In genomic region chr1:25432364-25432719, GRCh38 we compare ENCODE assay signal across 8 cellular contexts. TPM values are rescaled to one million over a fixed set of nuclear protein-coding genes. Genes with fewer than 3 reads are reported as not detected.
A peak's percentile ranks its signal among the peaks of the same experiment; 100 is the strongest.
DNase-seq lines count a peak whose midpoint lies in the region; ATAC-seq and TF ChIP-seq lines count a peak whose summit lies in the region.

No MANE protein-coding gene starts in this region.

- peaks cover 55% of the 10 kb centered on the region for H3K4me1 Mint-ChIP-seq in CD14-positive monocyte

- H3K27me3 ChIP-seq in MM.1S (replicated peaks; ENCODE audit: insufficient read depth, low read length) (no peaks in the 10 kb centered on the region), duodenal mucosa (ENCODE audit: control insufficient read depth in 1 of 2, insufficient read depth in 2 of 2, low read length in 2 of 2) (no peaks in the 10 kb centered on the region), neural cell (ENCODE audit: insufficient read depth, low read depth, low read length) (no peaks in the 10 kb centered on the region), foreskin keratinocyte (no peaks in the 10 kb centered on the region)

- peak overlapping the region; percentile 56 to 86 for H3K4me3 Mint-ChIP-seq in CD14-positive monocyte

- H3K9ac ChIP-seq in MM.1S (ENCODE audit: low read length) (no peak overlapping the region), duodenal mucosa (ENCODE audit: low read depth in 1 of 2, low read length in 2 of 2) (peak overlapping the region; percentile 27 to 71), neural cell (ENCODE audit: low read length) (peak overlapping the region; percentile 100)

- no peak overlapping the region for H3K4me3 ChIP-seq in MM.1S (ENCODE audit: low read length)
- peak overlapping the region; percentile 70 to 86 for H3K4me3 ChIP-seq in duodenal mucosa (ENCODE audit: low read depth in 1 of 2, low read length in 2 of 2)
- peak overlapping the region; percentile 94 for H3K4me3 ChIP-seq in neural cell (ENCODE audit: low read length)

- H3F3A ChIP-seq in MM.1S (ENCODE audit: insufficient read depth, low read length) (peaks cover 12% of the 10 kb centered on the region; the same call in 1 of the 2 replicates), neural cell (ENCODE audit: insufficient read depth, low read length, poor library complexity, severe bottlenecking) (no peaks in the 10 kb centered on the region)

- intact Hi-C loops in CD14-positive monocyte (cut with micrococcal nuclease): no loop called here

- H3K27me3 Mint-ChIP-seq in CD14-positive monocyte (ENCODE audit: low read depth in 3 of 3): peaks cover 2 to 4% (median 2%) of the 10 kb centered on the region in 3 donors

- H3K36me3 Mint-ChIP-seq in CD14-positive monocyte: peaks cover 2 to 5% of the 10 kb centered on the region in 2 donors

- H3K79me2 ChIP-seq in MM.1S (ENCODE audit: low read length) (peaks cover 40% of the 10 kb centered on the region), neural cell (replicated peaks; ENCODE audit: insufficient read depth, low read length) (peaks cover 64% of the 10 kb centered on the region)

- no peaks in the 10 kb centered on the region for H3K36me3 ChIP-seq in MM.1S (replicated peaks; ENCODE audit: insufficient read depth, low read length)
- H3K36me3 ChIP-seq in duodenal mucosa (ENCODE audit: control insufficient read depth in 1 of 2, insufficient read depth in 2 of 2, low read length in 2 of 2): no peaks in the 10 kb centered on the region
- H3K36me3 ChIP-seq in neural cell (ENCODE audit: insufficient read depth, low read length): no peaks in the 10 kb centered on the region

- H3K9me3 Mint-ChIP-seq in CD14-positive monocyte: no peaks in the 10 kb centered on the region

- no peaks in the 10 kb centered on the region for H3K9me3 ChIP-seq in MM.1S (replicated peaks; ENCODE audit: insufficient read depth, low read length)
- no peaks in the 10 kb centered on the region for H3K9me3 ChIP-seq in duodenal mucosa (ENCODE audit: control insufficient read depth in 1 of 2, low read length in 2 of 2)
- H3K9me3 ChIP-seq in neural cell (ENCODE audit: low read length): no peaks in the 10 kb centered on the region

- TF ChIP-seq RAD21 in neural cell (conservative IDR thresholded peaks at IDR 0.05): no peak

- DNase-seq in CD14-positive monocyte (ENCODE audit: low spot score): no peak
- no peak for DNase-seq in MM.1S
- no peak for DNase-seq in foreskin keratinocyte
- DNase-seq in hippocampal formation (lab: John Stamatoyannopoulos, UW): no peak
- DNase-seq in NCI-H128 (lab: John Stamatoyannopoulos, UW; ENCODE audit: unreplicated experiment): no peak

- ATAC-seq in foreskin keratinocyte: no peak
- ATAC-seq in HG02852 (IDR thresholded peaks at IDR 0.05; ENCODE audit: unreplicated experiment): no peak

- no peaks in the 10 kb centered on the region for H4K20me1 ChIP-seq in MM.1S (ENCODE audit: insufficient read depth, low read length)
- peaks cover 55% of the 10 kb centered on the region for H4K20me1 ChIP-seq in neural cell (ENCODE audit: insufficient read depth)

- TF ChIP-seq EP300 in neural cell (conservative IDR thresholded peaks at IDR 0.05; ENCODE audit: poor library complexity, severe bottlenecking): no peak

- H3K9me2 ChIP-seq in MM.1S (replicated peaks; ENCODE audit: insufficient read depth, low read length): no peaks in the 10 kb centered on the region
- no peaks in the 10 kb centered on the region for H3K9me2 ChIP-seq in neural cell (ENCODE audit: insufficient read depth, low read length)

- H3K4me2 ChIP-seq in MM.1S (ENCODE audit: low read depth, low read length): peak overlapping the region; percentile 82; the same call in 1 of the 2 replicates
- peak overlapping the region; percentile 57 for H3K4me2 ChIP-seq in neural cell (ENCODE audit: low read length)

- TF ChIP-seq CTCF in CD14-positive monocyte (IDR thresholded peaks at IDR 0.05) (no peak), MM.1S (IDR thresholded peaks at IDR 0.05; ENCODE audit: low read length) (no peak), neural cell (IDR thresholded peaks at IDR 0.05; ENCODE audit: poor library complexity, severe bottlenecking) (no peak), foreskin keratinocyte (conservative IDR thresholded peaks at IDR 0.05) (no peak)

- H3K27ac ChIP-seq in MM.1S (ENCODE audit: low read length) (no peak overlapping the region), duodenal mucosa (ENCODE audit: low read depth, low read length) (no peak overlapping the region), neural cell (ENCODE audit: low read length) (no peak overlapping the region), foreskin keratinocyte (no peak overlapping the region)

- no peak overlapping the region for H3K27ac Mint-ChIP-seq in CD14-positive monocyte

- peaks cover 22% of the 10 kb centered on the region for H3K4me1 ChIP-seq in MM.1S (ENCODE audit: low read length)
- H3K4me1 ChIP-seq in duodenal mucosa (ENCODE audit: control insufficient read depth in 1 of 2, insufficient read depth in 2 of 2, low read length in 2 of 2): peaks cover 48 to 53% of the 10 kb centered on the region in 2 donors
- peaks cover 10% of the 10 kb centered on the region for H3K4me1 ChIP-seq in foreskin keratinocyte

- H2AFZ ChIP-seq in MM.1S (ENCODE audit: low read length) (no peak overlapping the region), neural cell (ENCODE audit: low read depth, low read length) (no peak overlapping the region)

TF ChIP-seq in neural cell, 6 proteins besides CTCF, POLR2A, EP300 and RAD21:
- TF ChIP-seq TAF1 (IDR thresholded peaks at IDR 0.05; ENCODE audit: low read depth) (no peak), MXI1 (conservative IDR thresholded peaks at IDR 0.05; ENCODE audit: poor library complexity, severe bottlenecking) (no peak), POLR2AphosphoS5 (IDR thresholded peaks at IDR 0.05) (no peak), EZH2 (IDR thresholded peaks at IDR 0.05; ENCODE audit: borderline replicate concordance, insufficient read depth, low read length, poor library complexity, severe bottlenecking) (no peak), SMC3 (conservative IDR thresholded peaks at IDR 0.05; ENCODE audit: poor library complexity) (no peak)
- TF ChIP-seq, protein P1, sequence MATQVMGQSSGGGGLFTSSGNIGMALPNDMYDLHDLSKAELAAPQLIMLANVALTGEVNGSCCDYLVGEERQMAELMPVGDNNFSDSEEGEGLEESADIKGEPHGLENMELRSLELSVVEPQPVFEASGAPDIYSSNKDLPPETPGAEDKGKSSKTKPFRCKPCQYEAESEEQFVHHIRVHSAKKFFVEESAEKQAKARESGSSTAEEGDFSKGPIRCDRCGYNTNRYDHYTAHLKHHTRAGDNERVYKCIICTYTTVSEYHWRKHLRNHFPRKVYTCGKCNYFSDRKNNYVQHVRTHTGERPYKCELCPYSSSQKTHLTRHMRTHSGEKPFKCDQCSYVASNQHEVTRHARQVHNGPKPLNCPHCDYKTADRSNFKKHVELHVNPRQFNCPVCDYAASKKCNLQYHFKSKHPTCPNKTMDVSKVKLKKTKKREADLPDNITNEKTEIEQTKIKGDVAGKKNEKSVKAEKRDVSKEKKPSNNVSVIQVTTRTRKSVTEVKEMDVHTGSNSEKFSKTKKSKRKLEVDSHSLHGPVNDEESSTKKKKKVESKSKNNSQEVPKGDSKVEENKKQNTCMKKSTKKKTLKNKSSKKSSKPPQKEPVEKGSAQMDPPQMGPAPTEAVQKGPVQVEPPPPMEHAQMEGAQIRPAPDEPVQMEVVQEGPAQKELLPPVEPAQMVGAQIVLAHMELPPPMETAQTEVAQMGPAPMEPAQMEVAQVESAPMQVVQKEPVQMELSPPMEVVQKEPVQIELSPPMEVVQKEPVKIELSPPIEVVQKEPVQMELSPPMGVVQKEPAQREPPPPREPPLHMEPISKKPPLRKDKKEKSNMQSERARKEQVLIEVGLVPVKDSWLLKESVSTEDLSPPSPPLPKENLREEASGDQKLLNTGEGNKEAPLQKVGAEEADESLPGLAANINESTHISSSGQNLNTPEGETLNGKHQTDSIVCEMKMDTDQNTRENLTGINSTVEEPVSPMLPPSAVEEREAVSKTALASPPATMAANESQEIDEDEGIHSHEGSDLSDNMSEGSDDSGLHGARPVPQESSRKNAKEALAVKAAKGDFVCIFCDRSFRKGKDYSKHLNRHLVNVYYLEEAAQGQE (IDR thresholded peaks at IDR 0.05; ENCODE audit: borderline replicate concordance): no peak

RNA-seq across cellular contexts. Expression of gene MACO1, which starts 1.6 kb away (rescaled TPM):
- polyA plus RNA-seq in CD14-positive monocyte (1 to 10 TPM; 2.6 to 4.1 TPM), neural cell (56.6 and 58.1 TPM in 2 replicates), foreskin keratinocyte (7.8 and 7.9 TPM in 2 replicates)
- 100 and 107 TPM in 2 replicates for polyA minus RNA-seq in neural cell
- 12.6 and 15.9 TPM in 2 replicates for total RNA-seq in foreskin keratinocyte

RNA-seq across cellular contexts. Expression of gene RHCE, which starts 11.7 kb away (rescaled TPM):
- polyA plus RNA-seq in CD14-positive monocyte (under 1 TPM in 1 of 2 donors, not detected in 1; 0.47 TPM), neural cell (1.1 and 1.7 TPM in 2 replicates), foreskin keratinocyte (0.12 TPM in 1 of 2 replicates, not detected in the other)
- polyA minus RNA-seq in neural cell: 0.46 and 0.97 TPM in 2 replicates
- 0.07 and 0.10 TPM in 2 replicates for total RNA-seq in foreskin keratinocyte
